In the genomic region with DNA sequence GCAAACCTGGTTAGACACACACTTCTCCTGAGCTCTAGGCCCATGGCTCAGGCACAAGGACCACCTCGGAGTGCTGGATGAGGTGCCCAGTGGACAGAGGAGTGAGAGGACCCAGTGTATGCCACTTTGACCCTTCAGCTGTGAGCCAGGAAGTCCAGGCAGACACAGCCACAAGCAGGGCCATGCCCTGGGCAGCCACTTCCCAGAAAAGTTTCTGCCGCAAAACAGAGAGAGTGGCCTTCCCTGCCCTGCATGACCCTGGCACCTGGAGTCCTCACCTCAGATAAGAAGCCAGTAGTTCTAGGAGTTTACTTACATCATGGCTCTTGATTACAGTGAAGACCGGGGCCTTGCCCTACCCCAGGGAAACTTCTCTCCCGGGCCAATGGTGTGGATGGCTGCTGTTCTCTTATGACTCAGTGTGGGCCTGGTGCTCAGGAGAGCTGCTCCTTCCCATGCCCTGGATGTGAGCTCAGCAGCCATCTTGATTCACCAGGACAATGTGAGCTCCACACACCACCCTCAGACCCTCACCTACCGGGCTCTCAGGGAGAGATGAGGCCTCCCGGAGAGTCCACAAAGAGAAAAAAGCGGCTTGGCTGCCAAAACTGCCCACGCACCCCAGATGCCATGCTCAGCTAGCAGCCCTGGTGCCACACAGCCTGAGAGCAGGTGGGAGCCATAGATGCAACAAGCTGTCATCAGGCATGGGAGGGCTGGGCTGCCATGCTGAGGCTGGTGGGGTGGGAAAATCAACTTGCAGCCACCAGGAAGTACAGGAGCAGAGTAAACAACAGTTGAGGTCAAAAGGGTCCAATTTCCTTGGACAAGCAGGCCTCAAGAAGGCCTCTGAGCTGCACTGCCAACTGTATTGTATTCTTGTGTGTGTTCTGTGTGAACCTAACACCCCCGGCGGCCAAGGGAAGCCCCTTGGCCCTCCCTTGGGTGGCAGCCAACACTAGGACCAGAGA, we compare ENCODE assay signal across 12 cellular contexts. TPM values are rescaled to one million over a fixed set of nuclear protein-coding genes. Genes with fewer than 3 reads are reported as not detected.
DNase-seq lines count a peak whose midpoint lies in the region; ATAC-seq, FAIRE-seq and TF ChIP-seq lines count a peak whose summit lies in the region.
"Had no signal": no experiment of that assay in that cellular context is flagged by ENCODE, and none has a peak within 500 bp of the region (broad histone marks: within the 10 kb centered on the region; RNA-seq: fewer than 3 reads in every experiment).

No MANE protein-coding gene starts in this region.

- POLR2A ChIA-PET in WTC11 (lab: Charles Lee) = no interaction called here

- CTCF ChIA-PET in WTC11 (lab: Charles Lee) = interaction anchor here (0.5 to 3.7 kb wide), 16 partner anchors 11 to 467 kb away, joined by 3 to 62 read pairs (median 12); a partner anchor contains a TSS

- no peak overlapping the region for H3K4me3 ChIP-seq in foreskin fibroblast (ENCODE audit: low read depth in 1 of 2, low read length in 2 of 2)

- ATAC-seq in WTC11 = no peak

- no peak for DNase-seq in GM12891 (ENCODE audit: insufficient read length, low spot score)
- no peak for DNase-seq in WTC11 (ENCODE audit: low spot score)
- peak; percentile 25 to 48 for DNase-seq in foreskin fibroblast
- DNase-seq in progenitor cell of endocrine pancreas (ENCODE audit: low spot score, unreplicated experiment) = no peak
- DNase-seq in NCI-H2227 (lab: John Stamatoyannopoulos, UW; ENCODE audit: unreplicated experiment) = no peak
- DNase-seq in dedifferentiated amniotic fluid mesenchymal stem cell (ENCODE audit: extremely low spot score) = no peak
- no peak for DNase-seq in HuH-7 (ENCODE audit: low spot score)
- no peak for DNase-seq in NCI-H748 treated with DMSO at 0.1 percent for 48 hours (lab: John Stamatoyannopoulos, UW)
- DNase-seq: activated naive CD8-positive, alpha-beta T cell treated with anti-CD3 and anti-CD28 coated beads, Interleukin-2, amount 10 ng/mL, durations not matched to agents 7 days and 5 days; NCI-H146 had no signal

- H3K4me1 Mint-ChIP-seq in WTC11 = peaks cover 9% of the 10 kb centered on the region
- peaks cover 2% of the 10 kb centered on the region for H3K4me1 Mint-ChIP-seq in progenitor cell of endocrine pancreas (ENCODE audit: low read depth)

- peak; percentile 50 for FAIRE-seq in GM12891 (lab: Jason Lieb, UNC)

- H3K27me3 Mint-ChIP-seq in WTC11 (ENCODE audit: low read depth) (no peaks in the 10 kb centered on the region; the same call in 1 of the 2 replicates), progenitor cell of endocrine pancreas (no peaks in the 10 kb centered on the region)
- H3K27me3 Mint-ChIP-seq: activated naive CD8-positive, alpha-beta T cell treated with anti-CD3 and anti-CD28 coated beads, Interleukin-2, amount 10 ng/mL, durations not matched to agents 7 days and 5 days had no signal

- H3K36me3 Mint-ChIP-seq in WTC11 = no peaks in the 10 kb centered on the region
- no peaks in the 10 kb centered on the region for H3K36me3 Mint-ChIP-seq in progenitor cell of endocrine pancreas (ENCODE audit: insufficient read depth)
- H3K36me3 Mint-ChIP-seq: activated naive CD8-positive, alpha-beta T cell treated with anti-CD3 and anti-CD28 coated beads, Interleukin-2, amount 10 ng/mL, durations not matched to agents 7 days and 5 days; CD8-positive, alpha-beta T cell had no signal

- TF ChIP-seq POLR2A in GM12891 (IDR thresholded peaks at IDR 0.05; ENCODE audit: low read depth, low read length) = no peak

- TF ChIP-seq CTCF in WTC11 (IDR thresholded peaks at IDR 0.05) (no peak), foreskin fibroblast (IDR thresholded peaks at IDR 0.05; ENCODE audit: low read depth, low read length) (no peak), progenitor cell of endocrine pancreas (IDR thresholded peaks at IDR 0.05; ENCODE audit: unreplicated experiment) (no peak)

- no peak overlapping the region for H3K27ac Mint-ChIP-seq in WTC11
- peak overlapping the region; percentile 33 for H3K27ac Mint-ChIP-seq in progenitor cell of endocrine pancreas
- H3K27ac Mint-ChIP-seq: CD8-positive, alpha-beta T cell had no signal

- H3K9me3 Mint-ChIP-seq in WTC11 = no peaks in the 10 kb centered on the region
- H3K9me3 Mint-ChIP-seq in progenitor cell of endocrine pancreas (ENCODE audit: low read depth) = no peaks in the 10 kb centered on the region
- H3K9me3 Mint-ChIP-seq: activated naive CD8-positive, alpha-beta T cell treated with anti-CD3 and anti-CD28 coated beads, Interleukin-2, amount 10 ng/mL, durations not matched to agents 7 days and 5 days; CD8-positive, alpha-beta T cell had no signal

- H3K4me3 Mint-ChIP-seq in WTC11 = no peak overlapping the region
- H3K4me3 Mint-ChIP-seq in progenitor cell of endocrine pancreas (ENCODE audit: low read depth) = no peak overlapping the region
- H3K4me3 Mint-ChIP-seq: activated naive CD8-positive, alpha-beta T cell treated with anti-CD3 and anti-CD28 coated beads, Interleukin-2, amount 10 ng/mL, durations not matched to agents 7 days and 5 days; CD8-positive, alpha-beta T cell had no signal

TF ChIP-seq in GM12891, 5 proteins besides CTCF, POLR2A, EP300 and RAD21:
- TF ChIP-seq POU2F2 (IDR thresholded peaks at IDR 0.05; ENCODE audit: low read depth, low read length) (no peak), PAX5 (IDR thresholded peaks at IDR 0.05; ENCODE audit: insufficient read depth, low read length, severe bottlenecking) (no peak), TAF1 (IDR thresholded peaks at IDR 0.05; ENCODE audit: low read depth, low read length) (no peak), SPI1 (IDR thresholded peaks at IDR 0.05; ENCODE audit: low read depth, low read length) (no peak), POLR2AphosphoS5 (IDR thresholded peaks at IDR 0.05; ENCODE audit: low read depth, low read length) (no peak)

TF ChIP-seq in WTC11, 78 proteins besides CTCF, POLR2A, EP300 and RAD21:
- TF ChIP-seq, protein P1, sequence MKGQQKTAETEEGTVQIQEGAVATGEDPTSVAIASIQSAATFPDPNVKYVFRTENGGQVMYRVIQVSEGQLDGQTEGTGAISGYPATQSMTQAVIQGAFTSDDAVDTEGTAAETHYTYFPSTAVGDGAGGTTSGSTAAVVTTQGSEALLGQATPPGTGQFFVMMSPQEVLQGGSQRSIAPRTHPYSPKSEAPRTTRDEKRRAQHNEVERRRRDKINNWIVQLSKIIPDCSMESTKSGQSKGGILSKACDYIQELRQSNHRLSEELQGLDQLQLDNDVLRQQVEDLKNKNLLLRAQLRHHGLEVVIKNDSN (CRISPR knock-in tag; IDR thresholded peaks at IDR 0.05) = no peak
- peak; percentile 32; the same call in 1 of the 2 replicates for TF ChIP-seq GABPB1 (CRISPR knock-in tag; IDR thresholded peaks at IDR 0.05)

RNA-seq across cellular contexts. Expression of a gene that starts 11.7 kb away (rescaled TPM):
- polyA plus RNA-seq in GM12891 (2012; ENCODE audit: low read depth, missing spikeins) = 30.8 TPM
- total RNA-seq in WTC11 (2021) (8.8 to 9.8 TPM (median 9.4 TPM) in 3 replicates), progenitor cell of endocrine pancreas (2.3 and 4.1 TPM in 2 replicates)

RNA-seq across cellular contexts. Expression of a gene that starts 41.1 kb away (rescaled TPM):
- not detected for polyA plus RNA-seq in GM12891 (2012; ENCODE audit: low read depth, missing spikeins)
- not detected in 3 replicates for total RNA-seq in WTC11 (2021)
- total RNA-seq in progenitor cell of endocrine pancreas = not detected in 2 replicates
- total RNA-seq: activated naive CD8-positive, alpha-beta T cell treated with anti-CD3 and anti-CD28 coated beads, Interleukin-2, amount 10 ng/mL, durations not matched to agents 7 days and 5 days; CD8-positive, alpha-beta T cell had no signal
- polyA plus RNA-seq: neural cell had no signal

RNA-seq across cellular contexts. Expression of a gene that starts 54.5 kb away (rescaled TPM):
- polyA plus RNA-seq in GM12891 (2012; ENCODE audit: low read depth, missing spikeins) = 24.3 TPM
- total RNA-seq in WTC11 (2021) = 31.1 to 37.7 TPM (median 36.9 TPM) in 3 replicates
- 50.2 and 52.4 TPM in 2 replicates for total RNA-seq in progenitor cell of endocrine pancreas

Comparison
In these comparisons a context has a peak if more than half of its experiments do, and no peak if none do; other contexts are left out.
1. DNase-seq: peak in foreskin fibroblast (2 of 2); none in GM12891 (single experiment), WTC11 (single experiment), progenitor cell of endocrine pancreas (single experiment), NCI-H2227 (single experiment), dedifferentiated amniotic fluid mesenchymal stem cell (single experiment), HuH-7 (single experiment) and NCI-H748 treated with DMSO at 0.1 percent for 48 hours (single experiment).